11 cellular contexts compared by ENCODE assay signal in the genomic region with DNA sequence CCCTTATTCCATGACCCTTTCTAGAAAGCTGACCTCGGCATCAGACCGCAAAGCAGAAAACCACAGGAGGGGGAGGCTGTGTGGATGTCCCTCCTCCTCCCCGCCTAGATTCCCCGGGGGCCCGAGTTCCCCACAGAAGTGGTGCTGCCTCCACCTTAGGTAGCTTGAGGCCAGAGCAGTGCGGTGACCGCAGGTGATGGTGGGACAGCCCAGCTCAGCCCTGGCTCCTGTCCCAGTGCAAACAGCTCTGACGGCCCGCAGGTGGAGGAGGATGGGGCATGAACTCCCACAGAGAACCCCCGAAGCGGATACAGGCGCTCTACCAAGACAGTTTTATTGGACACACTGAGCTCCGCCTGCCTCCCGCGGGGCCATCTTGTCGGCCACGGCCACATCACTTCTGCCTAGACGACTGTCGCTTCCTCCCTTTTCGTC.
"Had no signal": no experiment of that assay in that cellular context is flagged by ENCODE, and none has a peak within 500 bp of the region (broad histone marks: within the 10 kb centered on the region; RNA-seq: fewer than 3 reads in every experiment).

No MANE protein-coding gene starts in this region.

- H3K4me1 ChIP-seq: pancreas had no signal

- H3K27ac ChIP-seq: esophagus muscularis mucosa, left ventricle myocardium inferior, pancreas, skin epidermis, tibial nerve had no signal

- H3K4me3 Mint-ChIP-seq: activated CD4-positive, alpha-beta memory T cell treated with anti-CD3 and anti-CD28 coated beads for 36 hours; activated T-cell treated with anti-CD3 and anti-CD28 coated beads, Interleukin-2, amount 50 U/mL, for 4 hours had no signal

- H3K4me3 ChIP-seq: esophagus muscularis mucosa, left ventricle myocardium inferior, pancreas, skin epidermis, tibial nerve had no signal

- H3K27me3 ChIP-seq: esophagus muscularis mucosa, pancreas, tibial nerve had no signal

- H3K9me3 Mint-ChIP-seq: activated CD4-positive, alpha-beta memory T cell treated with anti-CD3 and anti-CD28 coated beads for 36 hours; activated T-cell treated with anti-CD3 and anti-CD28 coated beads, Interleukin-2, amount 50 U/mL, for 4 hours had no signal

- H3K27ac Mint-ChIP-seq: activated CD4-positive, alpha-beta memory T cell treated with anti-CD3 and anti-CD28 coated beads for 36 hours had no signal

- H3K9me3 ChIP-seq: esophagus muscularis mucosa, left ventricle myocardium inferior, pancreas, tibial nerve had no signal

- H3K27me3 Mint-ChIP-seq: activated CD4-positive, alpha-beta memory T cell treated with anti-CD3 and anti-CD28 coated beads for 36 hours had no signal

- H3K36me3 Mint-ChIP-seq: activated CD4-positive, alpha-beta memory T cell treated with anti-CD3 and anti-CD28 coated beads for 36 hours had no signal

- DNase-seq: activated CD4-positive, alpha-beta memory T cell treated with anti-CD3 and anti-CD28 coated beads for 36 hours; activated effector memory CD4-positive, alpha-beta T cell treated with anti-CD3 and anti-CD28 coated beads, Interleukin-2, amount 50 U/mL, for 16 hours; activated T-cell treated with anti-CD3 and anti-CD28 coated beads, Interleukin-2, amount 50 U/mL, for 4 hours; glutamatergic neuron; left ventricle myocardium inferior; mesenchymal stem cell; T-helper 2 cell had no signal
